8 cellular contexts compared by ENCODE assay signal in genomic region chr22:38699143-38699542, GRCh38. TPM values are rescaled to one million over a fixed set of nuclear protein-coding genes. Genes with fewer than 3 reads are reported as not detected.
DNase-seq lines count a peak whose midpoint lies in the region; ATAC-seq and TF ChIP-seq lines count a peak whose summit lies in the region.

No MANE protein-coding gene starts in this region.

- DNase-seq in AG04450 (ENCODE audit: low read depth, low spot score) (no peak), Karpas-422 (no peak), chondrocyte (ENCODE audit: low spot score) (no peak), ecto neural progenitor cell (ENCODE audit: low spot score) (no peak), HPDE6-E6E7 (ENCODE audit: extremely low spot score) (no peak)
- peak in 1 of 10 donors; percentile 25 for DNase-seq in naive thymus-derived CD8-positive, alpha-beta T cell

- no peak overlapping the region for H2AFZ ChIP-seq in Karpas-422 (ENCODE audit: low read length)

- no peak for ATAC-seq in naive thymus-derived CD8-positive, alpha-beta T cell
- ATAC-seq in GM21737 (IDR thresholded peaks at IDR 0.05; ENCODE audit: unreplicated experiment) (no peak), HG02840 (IDR thresholded peaks at IDR 0.05; ENCODE audit: low FRiP score, unreplicated experiment) (no peak)

- POLR2A ChIA-PET in AG04450 (lab: Yijun Ruan, JAX) = interaction anchor here (0.5 to 1.1 kb wide), 3 partner anchors 13 to 219 kb away, joined by 3 to 7 read pairs (median 3); partner anchors contain the start of gene TOMM22
- POLR2A ChIA-PET in naive thymus-derived CD8-positive, alpha-beta T cell (lab: Charles Lee) = interaction anchor here (0.6 to 5.3 kb wide), 9 partner anchors 8 to 305 kb away, joined by 3 to 51 read pairs (median 4); partner anchors contain the start of genes CBY1 and TOMM22

- H3K4me2 ChIP-seq in Karpas-422 (ENCODE audit: low read depth, low read length, poor library complexity, severe bottlenecking) = peak overlapping the region; percentile 87

- H3K9me2 ChIP-seq in Karpas-422 (replicated peaks; ENCODE audit: insufficient read depth, low read length) = no peaks in the 10 kb centered on the region

- H3K36me3 ChIP-seq in Karpas-422 (ENCODE audit: insufficient read depth, low read length) = no peaks in the 10 kb centered on the region; the same call in 1 of the 2 replicates

- peaks cover 7% of the 10 kb centered on the region for H3K36me3 Mint-ChIP-seq in chondrocyte (ENCODE audit: low read depth)
- peaks cover 0 to 13% (median 3%) of the 10 kb centered on the region in 3 donors for H3K36me3 Mint-ChIP-seq in naive thymus-derived CD8-positive, alpha-beta T cell

- CTCF ChIA-PET in AG04450 (lab: Charles Lee) = interaction anchor here (0.6 to 3.9 kb wide), 4 partner anchors 18 to 70 kb away, joined by 3 to 22 read pairs (median 4); partner anchors contain the start of gene TOMM22

- H3K27me3 ChIP-seq in AG04450 (ENCODE audit: control insufficient read depth, insufficient read depth, low read length) = no peaks in the 10 kb centered on the region
- H3K27me3 ChIP-seq in Karpas-422 (ENCODE audit: low read length) = no peaks in the 10 kb centered on the region

- H3K27ac Mint-ChIP-seq in chondrocyte (ENCODE audit: unreplicated experiment) = peak overlapping the region; percentile 99
- peak overlapping the region; percentile 48 to 100 (median 100) for H3K27ac Mint-ChIP-seq in naive thymus-derived CD8-positive, alpha-beta T cell

- H3K79me2 ChIP-seq in Karpas-422 (ENCODE audit: low read length) = peaks cover 59% of the 10 kb centered on the region

- H3K9me3 ChIP-seq in AG04450 (ENCODE audit: control insufficient read depth, insufficient read depth, low read length) = no peaks in the 10 kb centered on the region
- no peaks in the 10 kb centered on the region for H3K9me3 ChIP-seq in Karpas-422 (ENCODE audit: low read length)

- TF ChIP-seq CTCF in AG04450 (IDR thresholded peaks at IDR 0.05; ENCODE audit: low read depth, low read length) (no peak), chondrocyte (IDR thresholded peaks at IDR 0.05) (no peak)

- H3K4me3 Mint-ChIP-seq in chondrocyte (ENCODE audit: unreplicated experiment) = peak overlapping the region; percentile 90
- peak overlapping the region; percentile 78 to 100 (median 92) for H3K4me3 Mint-ChIP-seq in naive thymus-derived CD8-positive, alpha-beta T cell

- no peaks in the 10 kb centered on the region for H3K9me3 Mint-ChIP-seq in chondrocyte (ENCODE audit: low read depth)
- H3K9me3 Mint-ChIP-seq in naive thymus-derived CD8-positive, alpha-beta T cell = peaks cover 0 to 1% (median 0%) of the 10 kb centered on the region in 9 donors

- H4K20me1 ChIP-seq in Karpas-422 (ENCODE audit: insufficient read depth, low read depth, low read length) = no peaks in the 10 kb centered on the region

- H3K27ac ChIP-seq in AG04450 (ENCODE audit: low read depth, low read length) = peak overlapping the region; percentile 31
- H3K27ac ChIP-seq in Karpas-422 (ENCODE audit: low read length) = no peak overlapping the region

- H3K4me1 Mint-ChIP-seq in chondrocyte (ENCODE audit: low read depth) = peaks cover 59% of the 10 kb centered on the region
- peaks cover 25 to 71% (median 59%) of the 10 kb centered on the region in 4 donors for H3K4me1 Mint-ChIP-seq in naive thymus-derived CD8-positive, alpha-beta T cell

- H3K4me1 ChIP-seq in Karpas-422 (ENCODE audit: low read length) = peaks cover 51% of the 10 kb centered on the region

- H3K27me3 Mint-ChIP-seq in chondrocyte (ENCODE audit: low read depth) = no peaks in the 10 kb centered on the region
- H3K27me3 Mint-ChIP-seq in naive thymus-derived CD8-positive, alpha-beta T cell = peaks cover 0 to 3% (median 0%) of the 10 kb centered on the region in 5 donors

- H3K9ac ChIP-seq in Karpas-422 (ENCODE audit: low read length) = peak overlapping the region; percentile 92

- H3K4me3 ChIP-seq in AG04450 (ENCODE audit: low read depth, low read length) (peak overlapping the region; percentile 85), Karpas-422 (ENCODE audit: low read length) (peak overlapping the region; percentile 80)

RNA-seq across cellular contexts. Expression of gene JOSD1, which starts 1.6 kb away (rescaled TPM):
- 29.6 and 31.8 TPM in 2 replicates for polyA plus RNA-seq in AG04450 (2011; rRNA removed)
- polyA minus RNA-seq in AG04450 (2011; rRNA and poly(A)+ RNA removed) = 31.5 and 35.0 TPM in 2 replicates
- 50.5 and 64.1 TPM in 2 replicates for total RNA-seq in Karpas-422 (2014; rRNA removed; shearing (Covaris generic); ENCODE audit: low replicate concordance)
- 80.3 to 87.0 TPM (median 85.7 TPM) in 3 replicates for total RNA-seq in chondrocyte
- total RNA-seq in naive thymus-derived CD8-positive, alpha-beta T cell = 10 to 100 TPM; 50.5 to 52.6 TPM
- 1 to 10 TPM; 6.7 to 8.2 (median 7.8) TPM for polyA plus RNA-seq in naive thymus-derived CD8-positive, alpha-beta T cell

RNA-seq across cellular contexts. Expression of gene GTPBP1, which starts 6.6 kb away (rescaled TPM):
- 26.7 and 29.3 TPM in 2 replicates for polyA plus RNA-seq in AG04450 (2011; rRNA removed)
- 45.0 and 50.8 TPM in 2 replicates for polyA minus RNA-seq in AG04450 (2011; rRNA and poly(A)+ RNA removed)
- 47.6 and 53.4 TPM in 2 replicates for total RNA-seq in Karpas-422 (2014; rRNA removed; shearing (Covaris generic); ENCODE audit: low replicate concordance)
- 37.7 to 58.6 TPM (median 43.3 TPM) in 3 replicates for total RNA-seq in chondrocyte
- 10 to 100 TPM; 64.6 to 73.3 TPM for total RNA-seq in naive thymus-derived CD8-positive, alpha-beta T cell
- polyA plus RNA-seq in naive thymus-derived CD8-positive, alpha-beta T cell = 10 to 100 TPM; 17.2 to 29.3 (median 22.6) TPM

RNA-seq across cellular contexts. Expression of gene TOMM22, which starts 17.4 kb away (rescaled TPM):
- polyA plus RNA-seq in AG04450 (2011; rRNA removed) = 55.9 and 68.9 TPM in 2 replicates
- 38.3 and 45.2 TPM in 2 replicates for polyA minus RNA-seq in AG04450 (2011; rRNA and poly(A)+ RNA removed)
- total RNA-seq in Karpas-422 (2014; rRNA removed; shearing (Covaris generic); ENCODE audit: low replicate concordance) = 57.8 and 74.1 TPM in 2 replicates
- total RNA-seq in chondrocyte = 44.8 to 54.1 TPM (median 47.7 TPM) in 3 replicates
- 10 to 100 TPM; 56.1 to 60.9 TPM for total RNA-seq in naive thymus-derived CD8-positive, alpha-beta T cell
- polyA plus RNA-seq in naive thymus-derived CD8-positive, alpha-beta T cell = 10 to 100 TPM; 67.2 to 79.3 (median 75.9) TPM

RNA-seq across cellular contexts. Expression of gene CBY1, which starts 42.7 kb away (rescaled TPM):
- polyA plus RNA-seq in AG04450 (2011; rRNA removed) = 39.7 and 43.0 TPM in 2 replicates
- polyA minus RNA-seq in AG04450 (2011; rRNA and poly(A)+ RNA removed) = 14.8 and 17.2 TPM in 2 replicates
- total RNA-seq in Karpas-422 (2014; rRNA removed; shearing (Covaris generic); ENCODE audit: low replicate concordance) = 11.1 and 13.2 TPM in 2 replicates
- total RNA-seq in chondrocyte = 29.9 to 44.5 TPM (median 33.5 TPM) in 3 replicates
- 10 to 100 TPM; 33.2 to 36.7 TPM for total RNA-seq in naive thymus-derived CD8-positive, alpha-beta T cell
- polyA plus RNA-seq in naive thymus-derived CD8-positive, alpha-beta T cell = 10 to 100 TPM in 2 of 3 donors, 1 to 10 TPM in 1; 4.3 to 11.6 (median 11.2) TPM

RNA-seq across cellular contexts. Expression of gene FAM227A, which starts 43.0 kb away (rescaled TPM):
- polyA plus RNA-seq in AG04450 (2011; rRNA removed) = 1.0 and 1.4 TPM in 2 replicates
- 2.9 and 3.1 TPM in 2 replicates for polyA minus RNA-seq in AG04450 (2011; rRNA and poly(A)+ RNA removed)
- 3.7 and 14.4 TPM in 2 replicates for total RNA-seq in Karpas-422 (2014; rRNA removed; shearing (Covaris generic); ENCODE audit: low replicate concordance)
- 1.5 to 5.4 TPM (median 1.8 TPM) in 3 replicates for total RNA-seq in chondrocyte
- total RNA-seq in naive thymus-derived CD8-positive, alpha-beta T cell = under 1 TPM; 0.29 to 0.96 TPM
- polyA plus RNA-seq in naive thymus-derived CD8-positive, alpha-beta T cell = not detected
